In the genomic region with DNA sequence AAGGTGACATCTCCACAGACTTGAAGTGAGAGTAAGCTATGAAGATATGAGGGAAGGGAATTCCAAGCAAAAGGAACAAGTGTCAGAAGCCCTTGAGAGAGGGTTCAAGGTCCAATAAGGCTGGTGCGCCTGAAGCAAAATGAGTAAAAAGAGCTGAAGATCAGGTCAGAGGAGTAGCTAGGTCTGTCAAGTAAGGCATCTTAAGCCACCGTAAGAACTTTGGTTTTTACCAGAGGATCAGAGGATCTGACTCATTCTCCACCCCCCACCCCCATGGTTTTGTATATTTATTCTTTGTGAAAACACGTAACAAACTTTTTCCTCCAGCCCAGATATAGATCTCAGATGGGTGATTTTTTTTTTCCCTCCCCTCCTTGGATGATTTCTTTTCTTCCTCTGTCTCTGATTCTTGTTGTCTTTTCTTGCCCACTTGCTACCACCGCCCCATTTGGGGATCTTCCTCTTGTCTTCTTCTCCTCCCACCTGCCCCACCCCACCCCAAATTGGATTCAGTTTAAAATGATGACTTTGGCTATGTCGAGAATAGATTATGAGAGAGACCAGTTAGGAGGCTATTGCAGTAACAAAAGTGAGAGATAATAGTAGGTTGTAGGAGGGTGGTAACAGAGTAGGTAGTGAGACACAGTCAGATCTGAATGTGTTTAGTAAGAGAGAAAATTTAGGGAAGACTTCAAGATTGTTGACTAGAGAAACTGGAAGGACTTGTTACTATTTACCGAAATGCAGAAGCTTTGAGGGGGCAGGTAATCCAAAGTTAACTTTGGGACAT, we compare ENCODE assay signal across 12 cellular contexts. TPM values are rescaled to one million over a fixed set of nuclear protein-coding genes. Genes with fewer than 3 reads are reported as not detected.
DNase-seq lines count a peak whose midpoint lies in the region; ATAC-seq, FAIRE-seq and TF ChIP-seq lines count a peak whose summit lies in the region.
"Had no signal": no experiment of that assay in that cellular context is flagged by ENCODE, and none has a peak within 500 bp of the region (broad histone marks: within the 10 kb centered on the region; RNA-seq: fewer than 3 reads in every experiment).

No MANE protein-coding gene starts in this region.

- whole genome bisulfite sequencing in HepG2 (ENCODE audit: low lambda C conversion rate), result 96% methylated on average over 6 of the region's 6 CpGs
- 80% methylated on average over 5 of the region's 6 CpGs for WGBS in right lobe of liver (ENCODE audit: insufficient coverage, low coverage, low lambda C conversion rate, missing lambda C conversion rate)
- whole genome bisulfite sequencing in lower leg skin, 2 donors, result 84 to 86% methylated on average over 6 of the region's 6 CpGs

- no peak for DNase-seq in HepG2 (ENCODE audit: low spot score)
- DNase-seq in right lobe of liver, result no peak
- DNase-seq in activated T-cell treated with anti-CD3 and anti-CD28 coated beads, Interleukin-2, amount 50 U/mL, for 48 hours, result peak; percentile 62 to 69
- DNase-seq in nephron progenitor cell, result no peak
- DNase-seq in erythroblast (lab: John Stamatoyannopoulos, UW), result no peak
- no peak for DNase-seq in neural progenitor cell (ENCODE audit: low spot score)
- no peak for DNase-seq in lower leg skin (ENCODE audit: low spot score in 2 of 2)
- DNase-seq: MM.1S, NCI-H226, WERI-Rb-1 had no signal

- H3K4me3 Mint-ChIP-seq in nephron progenitor cell (no peak overlapping the region), neural progenitor cell (no peak overlapping the region)
- H3K4me3 Mint-ChIP-seq in stimulated activated naive CD8-positive, alpha-beta T cell treated with anti-CD3 and anti-CD28 coated beads, Interleukin-15, Interleukin-2, amounts not matched to agents 100 ng/mL and 50 ng/mL, for 24 hours, result peak overlapping the region; percentile 12
- H3K4me3 Mint-ChIP-seq: memory B cell had no signal

- H3K27me3 ChIP-seq in HepG2 (ENCODE audit: control insufficient read depth in 1 of 2, insufficient read depth in 2 of 2, low read length in 2 of 2), result no peaks in the 10 kb centered on the region
- H3K27me3 ChIP-seq in right lobe of liver, result no peaks in the 10 kb centered on the region
- H3K27me3 ChIP-seq in neural progenitor cell, result no peaks in the 10 kb centered on the region

- TF ChIP-seq EP300 in HepG2 (IDR thresholded peaks at IDR 0.05; ENCODE audit: low read depth in 2 of 2, low read length in 2 of 2) (no peak), HepG2 (CRISPR knock-in tag; IDR thresholded peaks at IDR 0.05; ENCODE audit: borderline replicate concordance) (no peak)

- BruUV-seq in HepG2 (replicated peaks; lab: Mats Ljungman, UMichigan), result no TSS peak

- peaks cover 17% of the 10 kb centered on the region for H4K20me1 ChIP-seq in HepG2 (ENCODE audit: insufficient read depth, low read length)
- H4K20me1 ChIP-seq in neural progenitor cell (ENCODE audit: low read depth), result peaks cover 47% of the 10 kb centered on the region

- H3K4me2 ChIP-seq in HepG2 (ENCODE audit: low read depth, low read length) (no peak overlapping the region), neural progenitor cell (no peak overlapping the region)

- H3K9me3 ChIP-seq in HepG2 (ENCODE audit: low read length), result no peaks in the 10 kb centered on the region
- no peaks in the 10 kb centered on the region for H3K9me3 ChIP-seq in right lobe of liver
- H3K9me3 ChIP-seq in neural progenitor cell (ENCODE audit: low read depth), result no peaks in the 10 kb centered on the region

- H3K36me3 Mint-ChIP-seq in nephron progenitor cell (ENCODE audit: low read depth) (peaks cover 51% of the 10 kb centered on the region), neural progenitor cell (peaks cover 19% of the 10 kb centered on the region)
- peaks cover 54% of the 10 kb centered on the region for H3K36me3 Mint-ChIP-seq in stimulated activated naive CD8-positive, alpha-beta T cell treated with anti-CD3 and anti-CD28 coated beads, Interleukin-15, Interleukin-2, amounts not matched to agents 100 ng/mL and 50 ng/mL, for 24 hours (ENCODE audit: low read depth)

- TF ChIP-seq RAD21 in HepG2 (CRISPR knock-in tag; IDR thresholded peaks at IDR 0.05), result no peak

- H3K36me3 ChIP-seq in HepG2 (replicated peaks in 1 of 2; ENCODE audit: control insufficient read depth in 1 of 2, insufficient read depth in 2 of 2, low read length in 2 of 2) (peaks cover 8 to 11% of the 10 kb centered on the region in 2 experiments; a peak in 4 of 5 replicates), right lobe of liver (peaks cover 0 to 11% (median 1%) of the 10 kb centered on the region in 4 donors), neural progenitor cell (peaks cover 26% of the 10 kb centered on the region)

- H3K79me2 ChIP-seq in HepG2 (ENCODE audit: insufficient read depth, low read length) (peaks cover 21% of the 10 kb centered on the region), neural progenitor cell (ENCODE audit: low read depth) (peaks cover 42% of the 10 kb centered on the region)

- H3K27ac ChIP-seq in HepG2 (ENCODE audit: extremely low read length, insufficient read depth, low read length) (no peak overlapping the region), right lobe of liver (no peak overlapping the region), neural progenitor cell (no peak overlapping the region)
- H3K27ac ChIP-seq: WERI-Rb-1 had no signal

- no peak overlapping the region for H2AFZ ChIP-seq in HepG2 (ENCODE audit: low read length)
- no peak overlapping the region for H2AFZ ChIP-seq in neural progenitor cell (replicated peaks)

- peaks cover 16% of the 10 kb centered on the region for H3K4me1 Mint-ChIP-seq in nephron progenitor cell
- H3K4me1 Mint-ChIP-seq in stimulated activated naive CD8-positive, alpha-beta T cell treated with anti-CD3 and anti-CD28 coated beads, Interleukin-15, Interleukin-2, amounts not matched to agents 100 ng/mL and 50 ng/mL, for 24 hours (ENCODE audit: low read depth), result peaks cover 87% of the 10 kb centered on the region
- peaks cover 11% of the 10 kb centered on the region for H3K4me1 Mint-ChIP-seq in neural progenitor cell

- in situ Hi-C loops in HepG2 (cut with HindIII; ENCODE audit: extremely low pct_ligation_motif_present, low pct_unique_long_range_greater_than_20kb), result no loop called here

- H3K4me3 ChIP-seq in HepG2 (replicated peaks in 1 of 3; ENCODE audit: insufficient read depth in 1 of 3, low read depth in 2 of 3, low read length in 3 of 3) (no peak overlapping the region), right lobe of liver (no peak overlapping the region), neural progenitor cell (no peak overlapping the region), lower leg skin (ENCODE audit: low read depth, poor library complexity, severe bottlenecking) (no peak overlapping the region)

- no peak for TF ChIP-seq POLR2A in HepG2 (IDR thresholded peaks at IDR 0.05; ENCODE audit: insufficient read depth in 1 of 2, low read depth in 2 of 2, low read length in 2 of 2)
- no peak for TF ChIP-seq POLR2A in right lobe of liver (IDR thresholded peaks at IDR 0.05)
- no peak for TF ChIP-seq POLR2A in erythroblast (IDR thresholded peaks at IDR 0.05; ENCODE audit: low read length)
- TF ChIP-seq POLR2A in lower leg skin (IDR thresholded peaks at IDR 0.05), result no peak

- TF ChIP-seq CTCF in HepG2 (CRISPR knock-in tag; IDR thresholded peaks at IDR 0.05), result no peak
- no peak for TF ChIP-seq CTCF in right lobe of liver (IDR thresholded peaks at IDR 0.05)
- no peak for TF ChIP-seq CTCF in nephron progenitor cell (IDR thresholded peaks at IDR 0.05)
- TF ChIP-seq CTCF in neural progenitor cell (IDR thresholded peaks at IDR 0.05), result no peak
- no peak for TF ChIP-seq CTCF in lower leg skin (IDR thresholded peaks at IDR 0.05)

- peak overlapping the region; percentile 88 for H3K27ac Mint-ChIP-seq in nephron progenitor cell
- peak overlapping the region; percentile 87 for H3K27ac Mint-ChIP-seq in stimulated activated naive CD8-positive, alpha-beta T cell treated with anti-CD3 and anti-CD28 coated beads, Interleukin-15, Interleukin-2, amounts not matched to agents 100 ng/mL and 50 ng/mL, for 24 hours
- no peak overlapping the region for H3K27ac Mint-ChIP-seq in neural progenitor cell
- H3K27ac Mint-ChIP-seq: memory B cell had no signal

- intact Hi-C loops in HepG2 (cut with micrococcal nuclease; ENCODE audit: unreplicated experiment) (no loop called here), right lobe of liver (cut with DNase I) (no loop called here), lower leg skin (cut with DNase I; ENCODE audit: low total_unique reads) (no loop called here)

- CTCF ChIA-PET in HepG2 (lab: Yijun Ruan, JAX; ENCODE audit: low intra/inter-chr PET ratio, low total read pairs), result no interaction called here

- no peak for FAIRE-seq in HepG2 (lab: Jason Lieb, UNC)

- no peak overlapping the region for H3K9ac ChIP-seq in HepG2 (ENCODE audit: insufficient read depth, low read depth, low read length)
- no peak overlapping the region for H3K9ac ChIP-seq in neural progenitor cell

- ATAC-seq in HepG2 (no peak), right lobe of liver (no peak)

- peaks cover 42% of the 10 kb centered on the region for H3K4me1 ChIP-seq in HepG2 (ENCODE audit: insufficient read depth, low read length)
- H3K4me1 ChIP-seq in right lobe of liver, result peaks cover 0 to 9% (median 2%) of the 10 kb centered on the region in 4 donors
- peaks cover 6% of the 10 kb centered on the region for H3K4me1 ChIP-seq in neural progenitor cell

- H3F3A ChIP-seq in neural progenitor cell (ENCODE audit: low read depth), result peaks cover 45% of the 10 kb centered on the region

- POLR2A ChIA-PET in HepG2 (lab: Yijun Ruan, JAX), result no interaction called here

- no peaks in the 10 kb centered on the region for H3K9me3 Mint-ChIP-seq in nephron progenitor cell
- H3K9me3 Mint-ChIP-seq in stimulated activated naive CD8-positive, alpha-beta T cell treated with anti-CD3 and anti-CD28 coated beads, Interleukin-15, Interleukin-2, amounts not matched to agents 100 ng/mL and 50 ng/mL, for 24 hours, result no peaks in the 10 kb centered on the region
- no peaks in the 10 kb centered on the region for H3K9me3 Mint-ChIP-seq in neural progenitor cell
- H3K9me3 Mint-ChIP-seq: memory B cell had no signal

- H3K27me3 Mint-ChIP-seq in nephron progenitor cell (ENCODE audit: low read depth, poor library complexity) (no peaks in the 10 kb centered on the region), neural progenitor cell (ENCODE audit: insufficient read depth, low read depth) (no peaks in the 10 kb centered on the region)
- H3K27me3 Mint-ChIP-seq in stimulated activated naive CD8-positive, alpha-beta T cell treated with anti-CD3 and anti-CD28 coated beads, Interleukin-15, Interleukin-2, amounts not matched to agents 100 ng/mL and 50 ng/mL, for 24 hours, result no peaks in the 10 kb centered on the region
- H3K27me3 Mint-ChIP-seq: memory B cell had no signal

RNA-seq across cellular contexts. Expression of a gene that starts 6.1 kb away (rescaled TPM):
- total RNA-seq in HepG2 (2016; rRNA removed; fragmentation: Illumina TruSeq; extraction: Trizol) (39.2 and 58.8 TPM in 2 replicates), right lobe of liver (10 to 100 TPM in 5 of 6 experiments, 1 to 10 TPM in 1; 9.7 to 28.0 (median 13.3) TPM), neural progenitor cell (ENCODE audit: low replicate concordance) (48.2 and 85.9 TPM in 2 replicates), lower leg skin (10 to 100 TPM; 14.3 to 22.3 (median 20.4) TPM)
- total RNA-seq in HepG2 (2016; cell fraction: cytosol; rRNA removed; fragmentation: Illumina TruSeq; extraction: Trizol; ENCODE audit: low read depth), result 5.9 and 9.4 TPM in 2 replicates
- total RNA-seq in HepG2 (2016; cell fraction: insoluble cytoplasmic fraction; rRNA removed; fragmentation: Illumina TruSeq; extraction: Trizol), result 39.0 and 54.2 TPM in 2 replicates
- total RNA-seq in HepG2 (2016; cell fraction: membrane; rRNA removed; fragmentation: Illumina TruSeq; extraction: Trizol), result 12.3 and 15.0 TPM in 2 replicates
- 24.1 and 28.7 TPM in 2 replicates for total RNA-seq in HepG2 (2016; cell fraction: nucleus; rRNA removed; fragmentation: Illumina TruSeq; extraction: Trizol)
- 9.7 and 10.8 TPM in 2 replicates for polyA plus RNA-seq in HepG2 (2011; rRNA removed)
- polyA plus RNA-seq in HepG2 (2011; cell fraction: cytosol; rRNA removed), result 7.7 and 11.4 TPM in 2 replicates
- polyA plus RNA-seq in HepG2 (2011; cell fraction: nucleus; rRNA removed), result 2.7 and 3.7 TPM in 2 replicates
- polyA plus RNA-seq in HepG2 (2012), result 15.9 and 19.2 TPM in 2 replicates
- polyA plus RNA-seq in HepG2 (2016; cell fraction: cytosol; fragmentation: Illumina TruSeq; extraction: Trizol; ENCODE audit: low read depth), result 4.5 and 4.8 TPM in 2 replicates
- 47.0 and 48.5 TPM in 2 replicates for polyA plus RNA-seq in HepG2 (2016; cell fraction: insoluble cytoplasmic fraction; fragmentation: Illumina TruSeq; extraction: Trizol; ENCODE audit: low read depth)
- 5.4 and 7.1 TPM in 2 replicates for polyA plus RNA-seq in HepG2 (2016; cell fraction: membrane; fragmentation: Illumina TruSeq; extraction: Trizol; ENCODE audit: low read depth)
- polyA plus RNA-seq in HepG2 (2016; cell fraction: nucleus; fragmentation: Illumina TruSeq; extraction: Trizol; ENCODE audit: insufficient read depth, low read depth), result 18.5 and 19.0 TPM in 2 replicates
- polyA minus RNA-seq in HepG2 (2011; rRNA and poly(A)+ RNA removed; ENCODE audit: low replicate concordance), result 6.8 and 12.0 TPM in 2 replicates
- polyA minus RNA-seq in HepG2 (2011; cell fraction: cytosol; rRNA and poly(A)+ RNA removed), result 9.9 and 10.6 TPM in 2 replicates
- 15.3 and 18.4 TPM in 2 replicates for polyA minus RNA-seq in HepG2 (2011; cell fraction: nucleus; rRNA and poly(A)+ RNA removed)

RNA-seq across cellular contexts. Expression of a gene that starts 6.3 kb away (rescaled TPM):
- total RNA-seq in HepG2 (2016; rRNA removed; fragmentation: Illumina TruSeq; extraction: Trizol), result 78.2 and 112 TPM in 2 replicates
- 14.5 and 16.7 TPM in 2 replicates for total RNA-seq in HepG2 (2016; cell fraction: cytosol; rRNA removed; fragmentation: Illumina TruSeq; extraction: Trizol; ENCODE audit: low read depth)
- 82.5 and 107 TPM in 2 replicates for total RNA-seq in HepG2 (2016; cell fraction: insoluble cytoplasmic fraction; rRNA removed; fragmentation: Illumina TruSeq; extraction: Trizol)
- total RNA-seq in HepG2 (2016; cell fraction: membrane; rRNA removed; fragmentation: Illumina TruSeq; extraction: Trizol), result 54.6 and 70.9 TPM in 2 replicates
- total RNA-seq in HepG2 (2016; cell fraction: nucleus; rRNA removed; fragmentation: Illumina TruSeq; extraction: Trizol), result 54.7 and 55.6 TPM in 2 replicates
- 33.5 and 44.1 TPM in 2 replicates for polyA plus RNA-seq in HepG2 (2011; rRNA removed)
- 15.8 and 23.7 TPM in 2 replicates for polyA plus RNA-seq in HepG2 (2011; cell fraction: cytosol; rRNA removed)
- 18.2 and 22.6 TPM in 2 replicates for polyA plus RNA-seq in HepG2 (2011; cell fraction: nucleus; rRNA removed)
- polyA plus RNA-seq in HepG2 (2012), result 83.3 and 110 TPM in 2 replicates
- 41.6 and 45.1 TPM in 2 replicates for polyA plus RNA-seq in HepG2 (2016; cell fraction: cytosol; fragmentation: Illumina TruSeq; extraction: Trizol; ENCODE audit: low read depth)
- polyA plus RNA-seq in HepG2 (2016; cell fraction: insoluble cytoplasmic fraction; fragmentation: Illumina TruSeq; extraction: Trizol; ENCODE audit: low read depth), result 232 and 235 TPM in 2 replicates
- polyA plus RNA-seq in HepG2 (2016; cell fraction: membrane; fragmentation: Illumina TruSeq; extraction: Trizol; ENCODE audit: low read depth), result 95.6 and 104 TPM in 2 replicates
- 137 and 146 TPM in 2 replicates for polyA plus RNA-seq in HepG2 (2016; cell fraction: nucleus; fragmentation: Illumina TruSeq; extraction: Trizol; ENCODE audit: insufficient read depth, low read depth)
- 3.3 and 7.8 TPM in 2 replicates for polyA minus RNA-seq in HepG2 (2011; rRNA and poly(A)+ RNA removed; ENCODE audit: low replicate concordance)
- 18.8 and 31.0 TPM in 2 replicates for polyA minus RNA-seq in HepG2 (2011; cell fraction: cytosol; rRNA and poly(A)+ RNA removed)
- polyA minus RNA-seq in HepG2 (2011; cell fraction: nucleus; rRNA and poly(A)+ RNA removed), result 35.7 and 41.9 TPM in 2 replicates
- 10 to 100 TPM; 32.9 to 57.0 (median 46.6) TPM for total RNA-seq in right lobe of liver
- total RNA-seq in neural progenitor cell (ENCODE audit: low replicate concordance), result 149 and 248 TPM in 2 replicates
- 10 to 100 TPM; 55.3 to 73.8 (median 61.0) TPM for total RNA-seq in lower leg skin

RNA-seq across cellular contexts. Expression of a gene that starts 54.7 kb away (rescaled TPM):
- total RNA-seq in HepG2 (2016; rRNA removed; fragmentation: Illumina TruSeq; extraction: Trizol), result 10.0 and 10.3 TPM in 2 replicates
- 1.3 and 1.9 TPM in 2 replicates for total RNA-seq in HepG2 (2016; cell fraction: cytosol; rRNA removed; fragmentation: Illumina TruSeq; extraction: Trizol; ENCODE audit: low read depth)
- 10.8 and 11.2 TPM in 2 replicates for total RNA-seq in HepG2 (2016; cell fraction: insoluble cytoplasmic fraction; rRNA removed; fragmentation: Illumina TruSeq; extraction: Trizol)
- total RNA-seq in HepG2 (2016; cell fraction: membrane; rRNA removed; fragmentation: Illumina TruSeq; extraction: Trizol), result 2.2 and 3.4 TPM in 2 replicates
- 22.1 and 23.4 TPM in 2 replicates for total RNA-seq in HepG2 (2016; cell fraction: nucleus; rRNA removed; fragmentation: Illumina TruSeq; extraction: Trizol)
- polyA plus RNA-seq in HepG2 (2011; rRNA removed), result 9.1 and 10.4 TPM in 2 replicates
- polyA plus RNA-seq in HepG2 (2011; cell fraction: cytosol; rRNA removed), result 1.7 and 2.6 TPM in 2 replicates
- 14.9 and 23.6 TPM in 2 replicates for polyA plus RNA-seq in HepG2 (2011; cell fraction: nucleus; rRNA removed)
- 9.9 and 11.9 TPM in 2 replicates for polyA plus RNA-seq in HepG2 (2012)
- polyA plus RNA-seq in HepG2 (2016; cell fraction: cytosol; fragmentation: Illumina TruSeq; extraction: Trizol; ENCODE audit: low read depth), result 0.11 and 0.23 TPM in 2 replicates
- polyA plus RNA-seq in HepG2 (2016; cell fraction: insoluble cytoplasmic fraction; fragmentation: Illumina TruSeq; extraction: Trizol; ENCODE audit: low read depth), result 5.3 and 5.9 TPM in 2 replicates
- 0.72 and 0.73 TPM in 2 replicates for polyA plus RNA-seq in HepG2 (2016; cell fraction: membrane; fragmentation: Illumina TruSeq; extraction: Trizol; ENCODE audit: low read depth)
- polyA plus RNA-seq in HepG2 (2016; cell fraction: nucleus; fragmentation: Illumina TruSeq; extraction: Trizol; ENCODE audit: insufficient read depth, low read depth), result 27.4 and 29.8 TPM in 2 replicates
- polyA minus RNA-seq in HepG2 (2011; rRNA and poly(A)+ RNA removed; ENCODE audit: low replicate concordance), result 2.9 and 12.0 TPM in 2 replicates
- 5.9 and 6.9 TPM in 2 replicates for polyA minus RNA-seq in HepG2 (2011; cell fraction: cytosol; rRNA and poly(A)+ RNA removed)
- 81.1 and 99.0 TPM in 2 replicates for polyA minus RNA-seq in HepG2 (2011; cell fraction: nucleus; rRNA and poly(A)+ RNA removed)
- 1 to 10 TPM; 3.8 to 7.2 (median 5.7) TPM for total RNA-seq in right lobe of liver
- 31.4 and 48.0 TPM in 2 replicates for total RNA-seq in neural progenitor cell (ENCODE audit: low replicate concordance)
- total RNA-seq in lower leg skin, result 10 to 100 TPM; 13.2 to 18.3 (median 15.8) TPM

Comparison
In these comparisons a context has a peak if more than half of its experiments do, and no peak if none do; other contexts are left out.
1. DNase-seq: peak in activated T-cell treated with anti-CD3 and anti-CD28 coated beads, Interleukin-2, amount 50 U/mL, for 48 hours (2 of 2); none in HepG2 (single experiment), right lobe of liver (0 of 3), nephron progenitor cell (single experiment), erythroblast (0 of 2), neural progenitor cell (single experiment) and lower leg skin (0 of 2).